In the genomic region with DNA sequence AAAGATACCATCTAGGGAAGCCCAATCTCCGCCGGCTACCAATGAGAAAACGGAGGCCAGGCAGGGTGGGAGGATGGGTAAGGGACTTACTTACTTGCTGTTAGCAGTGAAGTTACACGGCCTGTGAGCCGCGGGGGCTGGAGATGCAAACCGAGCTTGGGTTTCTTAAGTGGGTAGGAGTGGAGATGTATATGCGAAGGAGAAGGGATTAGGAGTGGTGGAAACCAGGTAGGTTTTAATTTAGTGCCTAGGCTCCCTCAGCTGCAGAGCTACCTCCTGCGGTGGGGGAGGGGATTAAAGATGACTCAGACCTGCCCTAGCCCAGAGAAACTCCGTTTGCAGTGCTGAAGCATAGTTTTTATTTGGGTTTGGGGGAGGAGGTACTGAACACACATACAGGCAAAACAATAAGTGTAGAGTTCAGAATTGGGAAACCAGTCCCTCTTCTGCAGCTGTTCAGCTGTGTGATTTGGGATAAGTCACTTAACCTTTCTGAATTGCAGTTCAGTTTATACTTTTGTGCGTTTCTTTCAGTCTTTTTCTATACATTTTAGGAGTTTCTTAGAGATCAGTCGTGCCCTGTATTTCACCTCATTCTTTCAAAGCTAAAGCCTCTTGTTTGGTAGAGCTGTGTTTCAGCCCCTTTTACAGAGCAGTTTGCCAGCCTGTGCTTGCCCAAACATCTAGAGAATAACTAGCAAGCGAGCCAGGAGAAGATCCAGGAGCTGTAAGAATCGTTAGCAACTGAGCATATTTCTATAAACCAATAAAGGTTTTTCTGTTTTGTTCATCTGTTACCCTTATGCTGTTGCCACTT, we compare ENCODE assay signal across 8 cellular contexts. TPM values are rescaled to one million over a fixed set of nuclear protein-coding genes. Genes with fewer than 3 reads are reported as not detected.
DNase-seq lines count a peak whose midpoint lies in the region; ATAC-seq and FAIRE-seq lines count a peak whose summit lies in the region.

No MANE protein-coding gene starts in this region.

- peaks cover 8% of the 10 kb centered on the region for H3K36me3 Mint-ChIP-seq in activated CD8-positive, alpha-beta memory T cell treated with anti-CD3 and anti-CD28 coated beads, Interleukin-2, amount 10 ng/mL, durations not matched to agents 7 days and 5 days
- H3K36me3 Mint-ChIP-seq in naive thymus-derived CD8-positive, alpha-beta T cell, result peaks cover 0 to 17% (median 0%) of the 10 kb centered on the region in 3 donors

- H3K4me1 Mint-ChIP-seq in activated CD8-positive, alpha-beta memory T cell treated with anti-CD3 and anti-CD28 coated beads, Interleukin-2, amount 10 ng/mL, durations not matched to agents 7 days and 5 days, result peaks cover 43% of the 10 kb centered on the region
- H3K4me1 Mint-ChIP-seq in naive thymus-derived CD8-positive, alpha-beta T cell, result peaks cover 27 to 72% (median 60%) of the 10 kb centered on the region in 4 donors
- H3K4me1 Mint-ChIP-seq in stimulated activated naive CD8-positive, alpha-beta T cell treated with anti-CD3 and anti-CD28 coated beads, Interleukin-15, amount 100 ng/mL, for 72 hours, result peaks cover 61% of the 10 kb centered on the region

- peak overlapping the region; percentile 92 for H3K27ac Mint-ChIP-seq in activated CD8-positive, alpha-beta memory T cell treated with anti-CD3 and anti-CD28 coated beads, Interleukin-2, amount 10 ng/mL, durations not matched to agents 7 days and 5 days
- peak overlapping the region; percentile 90 to 97 (median 94) for H3K27ac Mint-ChIP-seq in naive thymus-derived CD8-positive, alpha-beta T cell
- H3K27ac Mint-ChIP-seq in stimulated activated naive CD8-positive, alpha-beta T cell treated with anti-CD3 and anti-CD28 coated beads, Interleukin-15, amount 100 ng/mL, for 72 hours, result peak overlapping the region; percentile 64 to 95

- CTCF ChIA-PET in activated CD8-positive, alpha-beta memory T cell treated with anti-CD3 and anti-CD28 coated beads, Interleukin-2, amount 10 ng/mL, durations not matched to agents 7 days and 5 days (lab: Charles Lee), result interaction anchor here (0.7 to 2.6 kb wide), 11 partner anchors 69 to 643 kb away, joined by 3 to 10 read pairs (median 4); no protein-coding TSS in a partner anchor

- peak; percentile 72 for ATAC-seq in activated CD8-positive, alpha-beta memory T cell treated with anti-CD3 and anti-CD28 coated beads, Interleukin-2, amount 10 ng/mL, durations not matched to agents 7 days and 5 days
- peak; percentile 21 to 65 for ATAC-seq in naive thymus-derived CD8-positive, alpha-beta T cell
- peak; percentile 78 for ATAC-seq in stimulated activated naive CD8-positive, alpha-beta T cell treated with anti-CD3 and anti-CD28 coated beads, Interleukin-15, amount 100 ng/mL, for 72 hours
- ATAC-seq in HG03469 (IDR thresholded peaks at IDR 0.05; ENCODE audit: unreplicated experiment), result no peak

- peak overlapping the region; percentile 94 for H3K4me3 Mint-ChIP-seq in activated CD8-positive, alpha-beta memory T cell treated with anti-CD3 and anti-CD28 coated beads, Interleukin-2, amount 10 ng/mL, durations not matched to agents 7 days and 5 days
- H3K4me3 Mint-ChIP-seq in naive thymus-derived CD8-positive, alpha-beta T cell, result peak overlapping the region; percentile 79 to 98 (median 92)
- H3K4me3 Mint-ChIP-seq in stimulated activated naive CD8-positive, alpha-beta T cell treated with anti-CD3 and anti-CD28 coated beads, Interleukin-15, amount 100 ng/mL, for 72 hours, result peak overlapping the region; percentile 91 to 93

- POLR2A ChIA-PET in naive thymus-derived CD8-positive, alpha-beta T cell (lab: Charles Lee), result interaction anchor here (0.8 to 3.0 kb wide), 12 partner anchors 18 to 170 kb away, joined by 3 to 21 read pairs (median 4); no protein-coding TSS in a partner anchor

- H3K9me3 Mint-ChIP-seq in activated CD8-positive, alpha-beta memory T cell treated with anti-CD3 and anti-CD28 coated beads, Interleukin-2, amount 10 ng/mL, durations not matched to agents 7 days and 5 days (ENCODE audit: low read depth), result no peaks in the 10 kb centered on the region
- no peaks in the 10 kb centered on the region for H3K9me3 Mint-ChIP-seq in naive thymus-derived CD8-positive, alpha-beta T cell
- no peaks in the 10 kb centered on the region for H3K9me3 Mint-ChIP-seq in stimulated activated naive CD8-positive, alpha-beta T cell treated with anti-CD3 and anti-CD28 coated beads, Interleukin-15, amount 100 ng/mL, for 72 hours

- peak overlapping the region; percentile 61 for H3K27ac ChIP-seq in epithelial cell of prostate

- no peaks in the 10 kb centered on the region for H3K27me3 Mint-ChIP-seq in activated CD8-positive, alpha-beta memory T cell treated with anti-CD3 and anti-CD28 coated beads, Interleukin-2, amount 10 ng/mL, durations not matched to agents 7 days and 5 days
- no peaks in the 10 kb centered on the region for H3K27me3 Mint-ChIP-seq in naive thymus-derived CD8-positive, alpha-beta T cell
- H3K27me3 Mint-ChIP-seq in stimulated activated naive CD8-positive, alpha-beta T cell treated with anti-CD3 and anti-CD28 coated beads, Interleukin-15, amount 100 ng/mL, for 72 hours, result no peaks in the 10 kb centered on the region

- peak; percentile 60 for FAIRE-seq in GM18507 (lab: Jason Lieb, UNC)

- DNase-seq in GM18507 (ENCODE audit: extremely low spot score, insufficient read length, low read depth) (no peak), NCI-H2227 treated with DMSO at 0.1 percent for 48 hours (lab: John Stamatoyannopoulos, UW) (peak; percentile 15), epithelial cell of prostate (ENCODE audit: low read depth, low spot score) (peak; percentile 40), DMS114 treated with DMSO at 0.1 percent for 48 hours (lab: John Stamatoyannopoulos, UW; ENCODE audit: unreplicated experiment) (no peak)
- DNase-seq in activated CD8-positive, alpha-beta memory T cell treated with anti-CD3 and anti-CD28 coated beads, Interleukin-2, amount 10 ng/mL, durations not matched to agents 7 days and 5 days, result peak; percentile 85
- DNase-seq in naive thymus-derived CD8-positive, alpha-beta T cell, result peak; percentile 19 to 74 (median 40)
- peak; percentile 71 to 75 for DNase-seq in stimulated activated naive CD8-positive, alpha-beta T cell treated with anti-CD3 and anti-CD28 coated beads, Interleukin-15, amount 100 ng/mL, for 72 hours

RNA-seq across cellular contexts. Expression of a gene that starts 0.6 kb away (rescaled TPM):
- 10 to 100 TPM; 40.0 to 72.5 TPM for total RNA-seq in activated CD8-positive, alpha-beta memory T cell treated with anti-CD3 and anti-CD28 coated beads, Interleukin-2, amount 10 ng/mL, durations not matched to agents 7 days and 5 days
- total RNA-seq in naive thymus-derived CD8-positive, alpha-beta T cell, result 100 to 1,000 TPM; 134 to 142 TPM
- polyA plus RNA-seq in naive thymus-derived CD8-positive, alpha-beta T cell, result 100 to 1,000 TPM in 2 of 3 donors, 10 to 100 TPM in 1; 67.3 to 116 (median 115) TPM

Comparison
In these comparisons a context has a peak if more than half of its experiments do, and no peak if none do; other contexts are left out.
1. DNase-seq: peak in NCI-H2227 treated with DMSO at 0.1 percent for 48 hours (single experiment), activated CD8-positive, alpha-beta memory T cell treated with anti-CD3 and anti-CD28 coated beads, Interleukin-2, amount 10 ng/mL, durations not matched to agents 7 days and 5 days (single experiment), epithelial cell of prostate (single experiment), naive thymus-derived CD8-positive, alpha-beta T cell (10 of 10) and stimulated activated naive CD8-positive, alpha-beta T cell treated with anti-CD3 and anti-CD28 coated beads, Interleukin-15, amount 100 ng/mL, for 72 hours (2 of 2); none in GM18507 (single experiment) and DMS114 treated with DMSO at 0.1 percent for 48 hours (single experiment).
2. Peak in every context shown above with its lines, with median percentiles within 50 percentile points of each other: H3K27ac Mint-ChIP-seq and H3K4me3 Mint-ChIP-seq.